9 cellular contexts compared by ENCODE assay signal in the genomic region with DNA sequence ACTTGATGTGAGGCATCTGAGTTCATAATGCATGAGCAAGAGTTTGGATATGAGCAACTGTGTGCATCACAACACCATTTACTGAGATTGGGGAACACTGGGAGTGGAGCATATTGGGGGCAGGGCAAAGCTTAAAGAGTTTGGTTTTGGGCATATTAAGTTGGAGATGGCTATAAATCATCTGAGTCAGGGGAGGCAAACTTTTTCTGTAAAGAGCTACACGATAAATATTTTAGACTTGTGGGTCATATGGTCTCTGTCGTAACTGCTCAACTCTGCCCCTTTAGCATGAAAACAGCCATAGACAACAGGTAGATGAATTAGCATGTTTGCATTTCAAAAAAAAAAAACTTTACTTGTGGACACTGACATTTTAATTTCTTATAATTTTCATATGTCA. TPM values are rescaled to one million over a fixed set of nuclear protein-coding genes. Genes with fewer than 3 reads are reported as not detected.
"Had no signal": no experiment of that assay in that cellular context is flagged by ENCODE, and none has a peak within 500 bp of the region (broad histone marks: within the 10 kb centered on the region; RNA-seq: fewer than 3 reads in every experiment).

No MANE protein-coding gene starts in this region.

- H3K27ac ChIP-seq: HL-60, KMS-11 had no signal

- ATAC-seq: HepG2 had no signal

- FAIRE-seq: HepG2, HTR-8/SVneo had no signal

- H3K4me2 ChIP-seq: KMS-11 had no signal

- DNase-seq: IMR-90, KBM-7, KG1 had no signal

- H3K9ac ChIP-seq: KMS-11 had no signal

RNA-seq across cellular contexts. Expression of a gene that starts 20.0 kb away (rescaled TPM):
- total RNA-seq: HepG2, HT-29, HT1080, IMR-90 had no signal
- polyA plus RNA-seq: IMR-90 had no signal
